16 cellular contexts compared by ENCODE assay signal in the genomic region with DNA sequence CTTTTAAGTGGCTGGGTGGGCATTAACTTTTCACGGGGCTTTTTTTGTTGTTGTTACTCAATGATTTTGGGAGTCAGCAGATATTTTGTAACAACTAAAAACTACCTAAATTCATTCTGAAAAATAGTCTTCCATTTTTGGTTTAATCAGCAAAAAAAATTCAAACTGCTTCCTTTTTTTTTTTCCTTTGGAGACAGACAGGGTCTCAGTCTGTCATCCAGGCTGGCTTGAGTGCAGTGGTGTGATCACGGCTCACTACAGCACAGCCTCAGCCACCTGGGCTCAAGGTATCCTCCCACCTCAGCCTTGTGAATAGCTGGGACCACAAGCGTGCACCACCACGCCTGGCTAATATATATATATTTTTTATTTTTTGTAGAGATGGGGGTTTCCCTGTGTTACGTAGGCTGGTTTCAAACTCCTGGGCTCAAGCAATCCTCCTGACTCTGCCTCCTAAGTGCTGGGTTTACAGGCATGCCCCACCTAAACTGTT.
"Had no signal": no experiment of that assay in that cellular context is flagged by ENCODE, and none has a peak within 500 bp of the region (broad histone marks: within the 10 kb centered on the region; RNA-seq: fewer than 3 reads in every experiment).

No MANE protein-coding gene starts in this region.

- H3K4me1 ChIP-seq: breast epithelium had no signal

- H3K4me3 Mint-ChIP-seq: activated CD8-positive, alpha-beta memory T cell treated with anti-CD3 and anti-CD28 coated beads, Interleukin-2, amount 10 ng/mL, durations not matched to agents 7 days and 5 days; activated naive CD8-positive, alpha-beta T cell; activated T-cell treated with anti-CD3 and anti-CD28 coated beads, Interleukin-2, amount 50 U/mL, for 24 hours; stimulated activated effector memory CD8-positive, alpha-beta T cell treated with anti-CD3 and anti-CD28 coated beads, Interleukin-12 subunit alpha, Interleukin-12 subunit beta, amount 100 ng/mL, for 72 hours; T-helper 17 cell had no signal

- DNase-seq: activated CD4-positive, alpha-beta T cell treated with anti-CD3 and anti-CD28 coated beads, Interleukin-2, amount 50 U/mL, for 48 hours; activated CD8-positive, alpha-beta memory T cell treated with anti-CD3 and anti-CD28 coated beads, Interleukin-2, amount 10 ng/mL, durations not matched to agents 7 days and 5 days; activated effector memory CD4-positive, alpha-beta T cell treated with Interleukin-2 at 50 U/mL for 16 hours; activated T-cell treated with anti-CD3 and anti-CD28 coated beads, Interleukin-2, amount 50 U/mL, for 24 hours; foreskin melanocyte; left colon; mesendoderm; T-helper 17 cell; tibial artery had no signal

- H3K27ac Mint-ChIP-seq: activated CD8-positive, alpha-beta memory T cell treated with anti-CD3 and anti-CD28 coated beads, Interleukin-2, amount 10 ng/mL, durations not matched to agents 7 days and 5 days; activated naive CD8-positive, alpha-beta T cell; activated T-cell treated with anti-CD3 and anti-CD28 coated beads, Interleukin-2, amount 50 U/mL, for 24 hours; stimulated activated effector memory CD8-positive, alpha-beta T cell treated with anti-CD3 and anti-CD28 coated beads, Interleukin-12 subunit alpha, Interleukin-12 subunit beta, amount 100 ng/mL, for 72 hours; T-helper 17 cell had no signal

- ATAC-seq: activated CD4-positive, CD25-positive, alpha-beta regulatory T cell treated with anti-CD3 and anti-CD28 coated beads, Interleukin-2, amount 50 U/mL, for 24 hours; activated CD8-positive, alpha-beta memory T cell treated with anti-CD3 and anti-CD28 coated beads, Interleukin-2, amount 10 ng/mL, durations not matched to agents 7 days and 5 days; left colon; stimulated activated effector memory CD8-positive, alpha-beta T cell treated with anti-CD3 and anti-CD28 coated beads, Interleukin-12 subunit alpha, Interleukin-12 subunit beta, amount 100 ng/mL, for 72 hours; T-helper 17 cell had no signal

- H3K9me3 ChIP-seq: breast epithelium, neutrophil, right atrium auricular region, tibial artery had no signal

- H3K27me3 ChIP-seq: breast epithelium, right atrium auricular region had no signal

- H3K36me3 Mint-ChIP-seq: activated CD8-positive, alpha-beta memory T cell treated with anti-CD3 and anti-CD28 coated beads, Interleukin-2, amount 10 ng/mL, durations not matched to agents 7 days and 5 days; stimulated activated effector memory CD8-positive, alpha-beta T cell treated with anti-CD3 and anti-CD28 coated beads, Interleukin-12 subunit alpha, Interleukin-12 subunit beta, amount 100 ng/mL, for 72 hours had no signal

- H3K4me3 ChIP-seq: breast epithelium, right atrium auricular region, smooth muscle cell, tibial artery had no signal

- H3K9me3 Mint-ChIP-seq: activated T-cell treated with anti-CD3 and anti-CD28 coated beads, Interleukin-2, amount 50 U/mL, for 24 hours; stimulated activated effector memory CD8-positive, alpha-beta T cell treated with anti-CD3 and anti-CD28 coated beads, Interleukin-12 subunit alpha, Interleukin-12 subunit beta, amount 100 ng/mL, for 72 hours had no signal

- H3K27ac ChIP-seq: breast epithelium, neutrophil, right atrium auricular region, tibial artery had no signal

- H3K36me3 ChIP-seq: breast epithelium, neutrophil, right atrium auricular region, tibial artery had no signal

- H3K4me2 ChIP-seq: smooth muscle cell had no signal
